Comparison of ENCODE assay signal across 23 cellular contexts in the genomic region with DNA sequence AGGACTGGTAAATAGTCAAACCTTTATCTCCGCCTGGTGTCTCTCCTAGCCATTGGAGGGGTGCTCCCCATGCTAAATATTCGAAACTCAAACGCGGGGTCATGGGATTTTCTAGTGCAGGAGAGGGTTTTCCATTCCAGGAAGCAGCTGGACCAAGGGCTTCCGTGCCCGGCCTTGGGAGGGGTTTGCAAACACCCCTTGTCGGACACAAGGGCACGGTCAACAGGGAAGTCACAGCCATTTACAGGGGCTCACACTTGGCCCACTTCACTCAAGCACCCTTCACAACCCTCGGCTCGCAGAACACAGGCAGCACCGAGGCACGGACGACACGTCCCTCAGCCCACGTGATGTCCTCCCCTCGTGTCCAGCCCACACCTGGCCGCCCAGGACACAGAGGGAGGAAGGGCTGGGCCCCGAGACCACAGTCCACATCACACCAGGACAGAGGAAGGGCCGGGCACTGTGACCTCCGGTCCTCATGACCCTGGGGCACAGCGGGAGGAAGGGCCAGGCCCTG. TPM values are rescaled to one million over a fixed set of nuclear protein-coding genes. Genes with fewer than 3 reads are reported as not detected.
A peak's percentile ranks its signal among the peaks of the same experiment; 100 is the strongest.
DNase-seq lines count a peak whose midpoint lies in the region; ATAC-seq and TF ChIP-seq lines count a peak whose summit lies in the region.
"Had no signal": no experiment of that assay in that cellular context is flagged by ENCODE, and none has a peak within 500 bp of the region (broad histone marks: within the 10 kb centered on the region; RNA-seq: fewer than 3 reads in every experiment).

No MANE protein-coding gene starts in this region.

- ATAC-seq in lung (ENCODE audit: insufficient read depth, low FRiP score) (peak; percentile 34), upper lobe of left lung (ENCODE audit: low FRiP score in 2 of 2) (peak; percentile 32 to 75), GM21619 (IDR thresholded peaks at IDR 0.05; ENCODE audit: unreplicated experiment) (no peak), HG03196 (IDR thresholded peaks at IDR 0.05; ENCODE audit: unreplicated experiment) (no peak)
- ATAC-seq: gastroesophageal sphincter; natural killer cell; pancreas; stimulated activated effector memory CD8-positive, alpha-beta T cell treated with anti-CD3 and anti-CD28 coated beads, Interleukin-12 subunit alpha, Interleukin-12 subunit beta, amount 100 ng/mL, for 72 hours had no signal

- H3K27ac ChIP-seq in lung (ENCODE audit: low read depth in 1 of 2, low read length in 1 of 2) (peak overlapping the region in 1 of 2 donors; percentile 41), upper lobe of left lung (peak overlapping the region in 1 of 4 donors; percentile 69)
- H3K27ac ChIP-seq: colonic mucosa, gastroesophageal sphincter, pancreas had no signal

- DNase-seq in activated naive CD4-positive, alpha-beta T cell treated with anti-CD3 and anti-CD28 coated beads, Interleukin-2, amount 10 ng/mL, durations not matched to agents 7 days and 5 days, result peak; percentile 11
- DNase-seq in activated naive CD4-positive, alpha-beta T cell treated with Interleukin-2 at 50 U/mL for 16 hours, result no peak
- DNase-seq in dermis microvascular lymphatic vessel endothelial cell (ENCODE audit: low read depth in 2 of 2), result peak; percentile 32 to 61
- DNase-seq in lung (ENCODE audit: low spot score), result peak; percentile 59
- DNase-seq in upper lobe of left lung, result peak; percentile 63 to 79
- no peak for DNase-seq in stimulated activated CD4-positive, alpha-beta T cell treated with anti-CD3 and anti-CD28 coated beads, Interleukin-15, amount 100 ng/mL, for 24 hours
- DNase-seq: activated CD4-positive, CD25-positive, alpha-beta regulatory T cell treated with anti-CD3 and anti-CD28 coated beads, Interleukin-2, amount 50 U/mL, for 72 hours; colonic mucosa; DMS79; kidney glomerular epithelial cell; natural killer cell; NCI-H1092 treated with DMSO at 0.1 percent for 48 hours; NCI-H2029 treated with DMSO at 0.1 percent for 48 hours; NCI-H345; NCI-H774; stimulated activated CD4-positive, alpha-beta T cell treated with anti-CD3 and anti-CD28 coated beads, Interleukin-1b, Interleukin-23, amount 100 ng/mL, for 48 hours had no signal

- WGBS in lung, 2 donors, result 60 to 73% methylated on average over 21 of the region's 21 CpGs
- WGBS in upper lobe of left lung, 2 donors, result 65 to 89% methylated on average over 15 to 18 of the region's 21 CpGs

- H3K4me3 Mint-ChIP-seq in activated naive CD4-positive, alpha-beta T cell treated with anti-CD3 and anti-CD28 coated beads, Interleukin-2, amount 10 ng/mL, durations not matched to agents 7 days and 5 days, result no peak overlapping the region
- H3K4me3 Mint-ChIP-seq: B cell; brain; natural killer cell; stimulated activated effector memory CD8-positive, alpha-beta T cell treated with anti-CD3 and anti-CD28 coated beads, Interleukin-12 subunit alpha, Interleukin-12 subunit beta, amount 100 ng/mL, for 72 hours had no signal

- H3K4me3 ChIP-seq in lung, result no peak overlapping the region
- H3K4me3 ChIP-seq in upper lobe of left lung, result peak overlapping the region in 1 of 4 donors; percentile 33
- H3K4me3 ChIP-seq: colonic mucosa, gastroesophageal sphincter, pancreas had no signal

- H3K9me3 ChIP-seq in lung (ENCODE audit: control insufficient read depth in 2 of 2, insufficient read depth in 1 of 2, low read length in 1 of 2) (no peaks in the 10 kb centered on the region), upper lobe of left lung (no peaks in the 10 kb centered on the region)
- H3K9me3 ChIP-seq: colonic mucosa, gastroesophageal sphincter, pancreas had no signal

- peaks cover 3% of the 10 kb centered on the region for H3K4me1 Mint-ChIP-seq in activated naive CD4-positive, alpha-beta T cell treated with anti-CD3 and anti-CD28 coated beads, Interleukin-2, amount 10 ng/mL, durations not matched to agents 7 days and 5 days

- TF ChIP-seq POLR2A in upper lobe of left lung (IDR thresholded peaks at IDR 0.05), result no peak

- no peaks in the 10 kb centered on the region for H3K36me3 Mint-ChIP-seq in activated naive CD4-positive, alpha-beta T cell treated with anti-CD3 and anti-CD28 coated beads, Interleukin-2, amount 10 ng/mL, durations not matched to agents 7 days and 5 days
- H3K36me3 Mint-ChIP-seq: brain, natural killer cell had no signal

- peaks cover 0 to 9% of the 10 kb centered on the region in 2 donors for H3K4me1 ChIP-seq in lung (ENCODE audit: control insufficient read depth in 2 of 2, insufficient read depth in 2 of 2, low read length in 2 of 2)
- H3K4me1 ChIP-seq in upper lobe of left lung, result peaks cover 7 to 11% (median 9%) of the 10 kb centered on the region in 4 donors
- H3K4me1 ChIP-seq: pancreas had no signal

- CTCF ChIA-PET in activated naive CD4-positive, alpha-beta T cell treated with anti-CD3 and anti-CD28 coated beads, Interleukin-2, amount 10 ng/mL, durations not matched to agents 7 days and 5 days (lab: Charles Lee), result no interaction called here

- no peaks in the 10 kb centered on the region for H3K36me3 ChIP-seq in lung (ENCODE audit: control insufficient read depth in 2 of 2, insufficient read depth in 2 of 2, low read length in 2 of 2)
- H3K36me3 ChIP-seq in upper lobe of left lung, result no peaks in the 10 kb centered on the region
- H3K36me3 ChIP-seq: colonic mucosa, gastroesophageal sphincter, pancreas had no signal

- H3K9me3 Mint-ChIP-seq in activated naive CD4-positive, alpha-beta T cell treated with anti-CD3 and anti-CD28 coated beads, Interleukin-2, amount 10 ng/mL, durations not matched to agents 7 days and 5 days, result no peaks in the 10 kb centered on the region
- H3K9me3 Mint-ChIP-seq: natural killer cell; stimulated activated effector memory CD8-positive, alpha-beta T cell treated with anti-CD3 and anti-CD28 coated beads, Interleukin-12 subunit alpha, Interleukin-12 subunit beta, amount 100 ng/mL, for 72 hours had no signal

- no peak overlapping the region for H3K27ac Mint-ChIP-seq in activated naive CD4-positive, alpha-beta T cell treated with anti-CD3 and anti-CD28 coated beads, Interleukin-2, amount 10 ng/mL, durations not matched to agents 7 days and 5 days
- H3K27ac Mint-ChIP-seq: B cell; brain; natural killer cell; stimulated activated effector memory CD8-positive, alpha-beta T cell treated with anti-CD3 and anti-CD28 coated beads, Interleukin-12 subunit alpha, Interleukin-12 subunit beta, amount 100 ng/mL, for 72 hours had no signal

- H3K27me3 ChIP-seq in lung (ENCODE audit: control insufficient read depth, insufficient read depth) (no peaks in the 10 kb centered on the region), upper lobe of left lung (no peaks in the 10 kb centered on the region)
- H3K27me3 ChIP-seq: colonic mucosa, gastroesophageal sphincter, pancreas had no signal

- H3K27me3 Mint-ChIP-seq in activated naive CD4-positive, alpha-beta T cell treated with anti-CD3 and anti-CD28 coated beads, Interleukin-2, amount 10 ng/mL, durations not matched to agents 7 days and 5 days, result peaks cover 12% of the 10 kb centered on the region
- H3K27me3 Mint-ChIP-seq: B cell had no signal

- TF ChIP-seq CTCF in lung (IDR thresholded peaks at IDR 0.05; ENCODE audit: control extremely low read depth, extremely low read depth), result no peak
- TF ChIP-seq CTCF in upper lobe of left lung (IDR thresholded peaks at IDR 0.05), result no peak

- no peak for TF ChIP-seq EP300 in upper lobe of left lung (IDR thresholded peaks at IDR 0.05)

RNA-seq across cellular contexts. Expression of gene PLCXD1, which starts 10.3 kb away (rescaled TPM):
- total RNA-seq in dermis microvascular lymphatic vessel endothelial cell, result 6.4 and 8.5 TPM in 2 replicates
- 10 to 100 TPM; 22.2 to 34.2 TPM for total RNA-seq in lung
- 10 to 100 TPM; 13.4 to 41.5 TPM for polyA plus RNA-seq in lung
- 10 to 100 TPM in 5 of 6 donors, 1 to 10 TPM in 1; 7.8 to 75.4 (median 19.2) TPM for total RNA-seq in upper lobe of left lung

RNA-seq across cellular contexts. Expression of gene GTPBP6, which starts 47.7 kb away (rescaled TPM):
- total RNA-seq in dermis microvascular lymphatic vessel endothelial cell (28.2 and 33.2 TPM in 2 replicates), lung (10 to 100 TPM; 11.8 to 79.1 TPM), upper lobe of left lung (10 to 100 TPM; 34.6 to 69.9 (median 61.0) TPM)
- polyA plus RNA-seq in lung, result 10 to 100 TPM; 58.7 to 60.5 TPM

Comparison
In these comparisons a context has a peak if more than half of its experiments do, and no peak if none do; other contexts are left out.
1. DNase-seq: peak in activated naive CD4-positive, alpha-beta T cell treated with anti-CD3 and anti-CD28 coated beads, Interleukin-2, amount 10 ng/mL, durations not matched to agents 7 days and 5 days (single experiment), dermis microvascular lymphatic vessel endothelial cell (2 of 2), lung (single experiment) and upper lobe of left lung (2 of 2); none in activated naive CD4-positive, alpha-beta T cell treated with Interleukin-2 at 50 U/mL for 16 hours (single experiment) and stimulated activated CD4-positive, alpha-beta T cell treated with anti-CD3 and anti-CD28 coated beads, Interleukin-15, amount 100 ng/mL, for 24 hours (single experiment).
2. ATAC-seq: peak in lung (single experiment) and upper lobe of left lung (2 of 2); none in GM21619 (single experiment) and HG03196 (single experiment).